Comparison of ENCODE assay signal across 8 cellular contexts in the genomic region with DNA sequence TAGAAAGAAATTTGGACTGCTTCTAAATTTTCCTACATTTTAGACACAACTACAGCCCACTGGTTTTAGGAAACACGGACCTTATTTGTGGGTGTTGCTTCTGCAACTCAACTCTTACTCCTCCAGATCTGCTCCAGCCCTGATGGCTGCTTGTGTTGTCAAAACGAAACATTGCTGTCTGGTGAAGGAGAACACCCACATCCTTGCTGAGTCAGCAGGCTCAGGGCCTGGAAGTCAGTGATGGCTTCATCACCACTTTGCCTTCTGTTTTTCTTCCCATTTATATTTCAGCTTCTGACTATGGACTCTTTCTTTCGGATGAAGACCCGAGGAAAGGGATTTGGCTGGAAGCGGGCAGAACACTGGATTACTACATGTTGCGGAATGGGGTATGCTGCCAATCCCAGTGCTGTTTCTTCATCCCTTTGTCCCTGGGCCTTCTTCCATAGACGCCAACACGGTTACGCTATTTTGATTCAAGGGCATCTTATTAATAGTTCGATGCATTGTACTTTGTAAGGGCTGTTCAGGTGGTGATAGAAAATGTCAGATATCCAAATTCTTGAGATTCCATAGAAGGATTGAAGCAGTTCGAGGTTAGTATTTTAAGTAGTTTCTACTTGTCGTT.
A peak's percentile ranks its signal among the peaks of the same experiment; 100 is the strongest.
DNase-seq lines count a peak whose midpoint lies in the region; ATAC-seq and TF ChIP-seq lines count a peak whose summit lies in the region.

No MANE protein-coding gene starts in this region.

- no peak overlapping the region for H4K5ac ChIP-seq in IMR-90 (ENCODE audit: low read depth, low read length)

- DNase-seq in CD1c-positive myeloid dendritic cell (ENCODE audit: extremely low spot score) (peak; percentile 96), IMR-90 (peak; percentile 58), hepatic stellate cell (ENCODE audit: low spot score) (peak; percentile 13), lower leg skin (ENCODE audit: low spot score in 2 of 2) (no peak), SHP77 (lab: John Stamatoyannopoulos, UW) (no peak), vagina (ENCODE audit: extremely low spot score in 2 of 2) (no peak), hepatocyte (ENCODE audit: low spot score) (no peak)

- H2BK15ac ChIP-seq in IMR-90 (ENCODE audit: low read depth, low read length): no peak overlapping the region

- no peak overlapping the region for H2BK20ac ChIP-seq in IMR-90 (ENCODE audit: low read depth, low read length)

- no peak overlapping the region for H3K56ac ChIP-seq in IMR-90 (ENCODE audit: extremely low read depth, insufficient read depth, low read length)

- no peak overlapping the region for H3K23ac ChIP-seq in IMR-90 (ENCODE audit: low read depth, low read length)

- H3K9me1 ChIP-seq in IMR-90 (ENCODE audit: insufficient read depth, low read length): no peaks in the 10 kb centered on the region

- no peak overlapping the region for H3K27ac ChIP-seq in IMR-90 (ENCODE audit: insufficient read depth, low read length)
- H3K27ac ChIP-seq in vagina: no peak overlapping the region
- H3K27ac ChIP-seq in hepatocyte: no peak overlapping the region

- H3K36me3 ChIP-seq in IMR-90 (ENCODE audit: control insufficient read depth, insufficient read depth, low read length) (peaks cover 7% of the 10 kb centered on the region), vagina (peaks cover 0 to 11% of the 10 kb centered on the region in 2 donors), hepatocyte (replicated peaks; ENCODE audit: insufficient read depth, low read depth) (no peaks in the 10 kb centered on the region)

- CTCF ChIA-PET in IMR-90 (lab: Yijun Ruan, JAX): interaction anchor here (1.4 kb wide), 1 partner anchor 31 kb away, joined by 3 read pairs; no protein-coding TSS in a partner anchor

- 90% methylated on average over 9 of the region's 12 CpGs; no CpG with 5 or more reads in 1 of the 2 experiments for WGBS in IMR-90 (ENCODE audit: extremely low coverage in 2 of 2, insufficient read length in 1 of 2), 2 experiments
- WGBS in lower leg skin, 2 donors: 87 to 89% methylated on average over 12 of the region's 12 CpGs
- WGBS in hepatocyte (ENCODE audit: low lambda C conversion rate, missing lambda C conversion rate): 83% methylated on average over 12 of the region's 12 CpGs

- no peak overlapping the region for H3K4ac ChIP-seq in IMR-90 (ENCODE audit: low read depth, low read length)

- no peak overlapping the region for H2AK5ac ChIP-seq in IMR-90 (ENCODE audit: low read depth, low read length)

- in situ Hi-C loops in IMR-90 (cut with MboI; ENCODE audit: low sequenced_read_pairs): no loop called here

- no peak overlapping the region for H3K4me2 ChIP-seq in IMR-90 (ENCODE audit: low read depth, low read length)
- H3K4me2 ChIP-seq in hepatocyte: no peak overlapping the region

- no peak for TF ChIP-seq RAD21 in IMR-90 (IDR thresholded peaks at IDR 0.05; ENCODE audit: low read length)

- TF ChIP-seq POLR2A in IMR-90 (IDR thresholded peaks at IDR 0.05; ENCODE audit: low read depth, low read length) (no peak), lower leg skin (IDR thresholded peaks at IDR 0.05) (no peak), vagina (IDR thresholded peaks at IDR 0.05) (no peak)

- BruUV-seq in IMR-90 (replicated peaks; lab: Mats Ljungman, UMichigan): no TSS peak

- no peak overlapping the region for H2BK120ac ChIP-seq in IMR-90 (ENCODE audit: low read depth, low read length)

- H4K91ac ChIP-seq in IMR-90 (ENCODE audit: insufficient read depth, low read depth, low read length): no peak overlapping the region

- dilution Hi-C loops in IMR-90 (cut with HindIII; ENCODE audit: low sequenced_read_pairs, unreplicated experiment): no loop called here

- H3K9me2 ChIP-seq in hepatocyte (replicated peaks; ENCODE audit: insufficient read depth): no peaks in the 10 kb centered on the region

- no peak overlapping the region for H4K8ac ChIP-seq in IMR-90 (ENCODE audit: low read depth in 2 of 2, low read length in 2 of 2)

- H2AK9ac ChIP-seq in IMR-90 (replicated peaks; ENCODE audit: low read depth, low read length, poor library complexity): no peak overlapping the region

- no peak overlapping the region for H2BK5ac ChIP-seq in IMR-90 (ENCODE audit: low read depth, low read length, poor library complexity, severe bottlenecking)

- H3K9me3 ChIP-seq in IMR-90 (ENCODE audit: control insufficient read depth, insufficient read depth, low read length) (no peaks in the 10 kb centered on the region), vagina (no peaks in the 10 kb centered on the region), hepatocyte (ENCODE audit: low read depth) (no peaks in the 10 kb centered on the region)

- POLR2A ChIA-PET in IMR-90 (lab: Charles Lee; ENCODE audit: unreplicated experiment): interaction anchor here (0.6 kb wide), 1 partner anchor 45 kb away, joined by 4 read pairs; no protein-coding TSS in a partner anchor

- H3K4me3 ChIP-seq in IMR-90 (ENCODE audit: insufficient read depth, low read depth, low read length) (no peak overlapping the region), lower leg skin (ENCODE audit: low read depth, poor library complexity, severe bottlenecking) (no peak overlapping the region), vagina (no peak overlapping the region), hepatocyte (no peak overlapping the region)

- TF ChIP-seq CTCF in IMR-90 (conservative IDR thresholded peaks at IDR 0.05; ENCODE audit: low read depth, low read length) (no peak), lower leg skin (IDR thresholded peaks at IDR 0.05) (no peak), vagina (IDR thresholded peaks at IDR 0.05) (no peak), hepatocyte (IDR thresholded peaks at IDR 0.05; ENCODE audit: poor library complexity) (no peak)

- H2AFZ ChIP-seq in IMR-90 (replicated peaks; ENCODE audit: low read length, poor library complexity) (no peak overlapping the region), hepatocyte (no peak overlapping the region)

- intact Hi-C loops in IMR-90 (cut with micrococcal nuclease) (loop anchor here (1.0 to 5.0 kb wide), 2 partner anchors 12 to 258 kb away; a partner anchor contains a TSS), lower leg skin (cut with DNase I; ENCODE audit: low total_unique reads) (loop anchor here (5.0 kb wide), 1 partner anchor 982 kb away; no protein-coding TSS in a partner anchor), vagina (cut with DNase I) (no loop called here)

- H3K9ac ChIP-seq in IMR-90 (ENCODE audit: low read depth, low read length): no peak overlapping the region

- peaks cover 3% of the 10 kb centered on the region; the same call in 1 of the 2 replicates for H3K4me1 ChIP-seq in IMR-90 (ENCODE audit: control insufficient read depth, insufficient read depth, low read length)
- H3K4me1 ChIP-seq in vagina: peaks cover 4% of the 10 kb centered on the region
- no peaks in the 10 kb centered on the region for H3K4me1 ChIP-seq in hepatocyte (ENCODE audit: insufficient read depth)

- no peak overlapping the region for H3K14ac ChIP-seq in IMR-90 (replicated peaks; ENCODE audit: low read depth, low read length)

- H3K27me3 ChIP-seq in IMR-90 (ENCODE audit: control insufficient read depth, insufficient read depth, low read length): no peaks in the 10 kb centered on the region
- H3K27me3 ChIP-seq in vagina: no peaks in the 10 kb centered on the region
- no peaks in the 10 kb centered on the region for H3K27me3 ChIP-seq in hepatocyte

- H3K79me1 ChIP-seq in IMR-90 (ENCODE audit: low read depth in 1 of 2, low read length in 2 of 2): no peaks in the 10 kb centered on the region; a peak in 1 of 4 replicates

- H3K18ac ChIP-seq in IMR-90 (ENCODE audit: low read depth, low read length): no peak overlapping the region

- peak; percentile 55 for ATAC-seq in GM19455 (IDR thresholded peaks at IDR 0.05; ENCODE audit: unreplicated experiment)
- no peak; the same call in 1 of the 2 replicates for ATAC-seq in IMR-90 (ENCODE audit: low read depth)

- H3K79me2 ChIP-seq in hepatocyte: no peaks in the 10 kb centered on the region

- H4K20me1 ChIP-seq in IMR-90 (ENCODE audit: insufficient read depth, low read length) (no peaks in the 10 kb centered on the region; the same call in 1 of the 2 replicates), hepatocyte (ENCODE audit: insufficient read depth, poor library complexity, severe bottlenecking) (no peaks in the 10 kb centered on the region)

TF ChIP-seq in IMR-90, 13 proteins besides CTCF, POLR2A, EP300 and RAD21:
- TF ChIP-seq RCOR1 (IDR thresholded peaks at IDR 0.05; ENCODE audit: insufficient replicate concordance, low read length) (no peak), MAFK (IDR thresholded peaks at IDR 0.05; ENCODE audit: low read depth, low read length) (peak; percentile 96)
- TF ChIP-seq, protein P1, sequence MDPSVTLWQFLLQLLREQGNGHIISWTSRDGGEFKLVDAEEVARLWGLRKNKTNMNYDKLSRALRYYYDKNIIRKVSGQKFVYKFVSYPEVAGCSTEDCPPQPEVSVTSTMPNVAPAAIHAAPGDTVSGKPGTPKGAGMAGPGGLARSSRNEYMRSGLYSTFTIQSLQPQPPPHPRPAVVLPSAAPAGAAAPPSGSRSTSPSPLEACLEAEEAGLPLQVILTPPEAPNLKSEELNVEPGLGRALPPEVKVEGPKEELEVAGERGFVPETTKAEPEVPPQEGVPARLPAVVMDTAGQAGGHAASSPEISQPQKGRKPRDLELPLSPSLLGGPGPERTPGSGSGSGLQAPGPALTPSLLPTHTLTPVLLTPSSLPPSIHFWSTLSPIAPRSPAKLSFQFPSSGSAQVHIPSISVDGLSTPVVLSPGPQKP (IDR thresholded peaks at IDR 0.05; ENCODE audit: borderline replicate concordance, low read depth, low read length): no peak

Comparison
In these comparisons a context has a peak if more than half of its experiments do, and no peak if none do; other contexts are left out.
1. DNase-seq: peak in CD1c-positive myeloid dendritic cell (single experiment), IMR-90 (single experiment) and hepatic stellate cell (single experiment); none in lower leg skin (0 of 2), SHP77 (0 of 2), vagina (0 of 2) and hepatocyte (single experiment).